Comparison of ENCODE assay signal across 8 cellular contexts in genomic region chr6:11329841-11330765, GRCh38.
DNase-seq lines count a peak whose midpoint lies in the region; ATAC-seq and TF ChIP-seq lines count a peak whose summit lies in the region.

No MANE protein-coding gene starts in this region.

- H3K4me3 Mint-ChIP-seq in activated T-helper 2 cell treated with anti-CD3 and anti-CD28 coated beads, Interferon-gamma antibody, Interleukin-2, Interleukin-4, amounts not matched to agents 10 μg/mL and 5 μg/mL and 100 μg/mL, durations not matched to agents 14 hours and 24 hours and 36 hours (ENCODE audit: low read depth) = peak overlapping the region; percentile 13

- DNase-seq in heart right ventricle (no peak), left ventricle myocardium inferior (no peak), medulla oblongata (ENCODE audit: extremely low spot score) (peak; percentile 82), DMS53 treated with DMSO at 0.1 percent for 48 hours (lab: John Stamatoyannopoulos, UW; ENCODE audit: unreplicated experiment) (no peak), NCI-H526 (lab: John Stamatoyannopoulos, UW) (no peak)
- DNase-seq in activated T-helper 2 cell treated with anti-CD3 and anti-CD28 coated beads, Interferon-gamma antibody, Interleukin-2, Interleukin-4, amounts not matched to agents 10 μg/mL and 5 μg/mL and 100 μg/mL, durations not matched to agents 14 hours and 24 hours and 36 hours (ENCODE audit: low spot score) = no peak

- H3K4me1 Mint-ChIP-seq in activated T-helper 2 cell treated with anti-CD3 and anti-CD28 coated beads, Interferon-gamma antibody, Interleukin-2, Interleukin-4, amounts not matched to agents 10 μg/mL and 5 μg/mL and 100 μg/mL, durations not matched to agents 14 hours and 24 hours and 36 hours (ENCODE audit: low read depth) = peaks cover 68% of the 10 kb centered on the region

- peak overlapping the region in 2 of 10 donors; percentile 11 to 64 for H3K27ac ChIP-seq in heart right ventricle
- H3K27ac ChIP-seq in left ventricle myocardium inferior (replicated peaks) = no peak overlapping the region

- H3K27me3 Mint-ChIP-seq in activated T-helper 2 cell treated with anti-CD3 and anti-CD28 coated beads, Interferon-gamma antibody, Interleukin-2, Interleukin-4, amounts not matched to agents 10 μg/mL and 5 μg/mL and 100 μg/mL, durations not matched to agents 14 hours and 24 hours and 36 hours (ENCODE audit: low read depth) = no peaks in the 10 kb centered on the region

- no peaks in the 10 kb centered on the region for H3K27me3 ChIP-seq in heart right ventricle
- H3K27me3 ChIP-seq in left ventricle myocardium inferior (ENCODE audit: low read depth) = no peaks in the 10 kb centered on the region

- peak in 6 of 8 donors; percentile 29 to 62 (median 43) for ATAC-seq in heart right ventricle
- no peak for ATAC-seq in HG03175 (IDR thresholded peaks at IDR 0.05; ENCODE audit: unreplicated experiment)
- ATAC-seq in GM21576 (IDR thresholded peaks at IDR 0.05; ENCODE audit: unreplicated experiment) = no peak

- H3K27ac Mint-ChIP-seq in activated T-helper 2 cell treated with anti-CD3 and anti-CD28 coated beads, Interferon-gamma antibody, Interleukin-2, Interleukin-4, amounts not matched to agents 10 μg/mL and 5 μg/mL and 100 μg/mL, durations not matched to agents 14 hours and 24 hours and 36 hours = peak overlapping the region; percentile 85

- H3K4me3 ChIP-seq in heart right ventricle = no peak overlapping the region
- no peak overlapping the region for H3K4me3 ChIP-seq in left ventricle myocardium inferior

- no peaks in the 10 kb centered on the region for H3K9me3 Mint-ChIP-seq in activated T-helper 2 cell treated with anti-CD3 and anti-CD28 coated beads, Interferon-gamma antibody, Interleukin-2, Interleukin-4, amounts not matched to agents 10 μg/mL and 5 μg/mL and 100 μg/mL, durations not matched to agents 14 hours and 24 hours and 36 hours

- WGBS in heart right ventricle, 2 donors = 65 to 71% methylated on average over 11 of the region's 11 CpGs

- H3K36me3 Mint-ChIP-seq in activated T-helper 2 cell treated with anti-CD3 and anti-CD28 coated beads, Interferon-gamma antibody, Interleukin-2, Interleukin-4, amounts not matched to agents 10 μg/mL and 5 μg/mL and 100 μg/mL, durations not matched to agents 14 hours and 24 hours and 36 hours (ENCODE audit: low read depth) = peaks cover 66% of the 10 kb centered on the region

- H3K4me1 ChIP-seq in heart right ventricle (peaks cover 0 to 25% (median 8%) of the 10 kb centered on the region in 9 donors), left ventricle myocardium inferior (peaks cover 9% of the 10 kb centered on the region)

- H3K9me3 ChIP-seq in heart right ventricle (no peaks in the 10 kb centered on the region), left ventricle myocardium inferior (replicated peaks) (no peaks in the 10 kb centered on the region)

- H3K36me3 ChIP-seq in heart right ventricle (no peaks in the 10 kb centered on the region), left ventricle myocardium inferior (no peaks in the 10 kb centered on the region)

- intact Hi-C loops in heart right ventricle (cut with DNase I) = loop anchor here in 1 of 10 donors (10.0 kb wide), 1 partner anchor 155 kb away; no protein-coding TSS in a partner anchor
- intact Hi-C loops in left ventricle myocardium inferior (cut with micrococcal nuclease) = no loop called here
- intact Hi-C loops in activated T-helper 2 cell treated with anti-CD3 and anti-CD28 coated beads, Interferon-gamma antibody, Interleukin-2, Interleukin-4, amounts not matched to agents 10 μg/mL and 5 μg/mL and 100 μg/mL, durations not matched to agents 14 hours and 24 hours and 36 hours (cut with micrococcal nuclease) = loop anchor here (1.0 kb wide), 2 partner anchors 12 to 38 kb away; no protein-coding TSS in a partner anchor

- TF ChIP-seq CTCF in heart right ventricle (IDR thresholded peaks at IDR 0.05) (no peak), left ventricle myocardium inferior (IDR thresholded peaks at IDR 0.05; ENCODE audit: borderline replicate concordance) (no peak)

Comparison
In these comparisons a context has a peak if more than half of its experiments do, and no peak if none do; other contexts are left out.
1. ATAC-seq: peak in heart right ventricle (6 of 8); none in HG03175 (single experiment) and GM21576 (single experiment).